ENCODE assay signal across 1 cellular context in genomic region chr3:119034256-119035013, GRCh38.
TF ChIP-seq lines count a peak whose summit lies in the region.

Gene IGSF11 (minus strand): TSS chr3:119034846. CDS start chr3:119034582, 264 bp downstream.

TF ChIP-seq in K562, 482 proteins besides CTCF, POLR2A, EP300 and RAD21 (continued from another document):
- TF ChIP-seq CGGBP1 (CRISPR knock-in tag; IDR thresholded peaks at IDR 0.05) (no peak), KDM5B (IDR thresholded peaks at IDR 0.05; ENCODE audit: insufficient replicate concordance, low read depth, low read length) (no peak), ZNF79 (CRISPR knock-in tag; IDR thresholded peaks at IDR 0.05; ENCODE audit: low read depth) (no peak), ZNF655 (CRISPR knock-in tag; IDR thresholded peaks at IDR 0.05) (no peak), CLOCK (CRISPR knock-in tag; IDR thresholded peaks at IDR 0.05; ENCODE audit: borderline replicate concordance) (no peak), BRD9 (IDR thresholded peaks at IDR 0.05; ENCODE audit: low read depth, partially characterized antibody) (no peak), SP2 (IDR thresholded peaks at IDR 0.05; ENCODE audit: extremely low read depth, low read depth, low read length, poor library complexity, severe bottlenecking) (no peak), ZNF274 (IDR thresholded peaks at IDR 0.05; ENCODE audit: borderline replicate concordance, low read depth, low read length) (no peak), NCOA2 (IDR thresholded peaks at IDR 0.05; ENCODE audit: partially characterized antibody in 2 of 2) (no peak), EWSR1 (IDR thresholded peaks at IDR 0.05; ENCODE audit: borderline replicate concordance, low read depth, partially characterized antibody) (no peak), ZBTB12 (CRISPR knock-in tag; IDR thresholded peaks at IDR 0.05) (no peak), RBM25 (IDR thresholded peaks at IDR 0.05; ENCODE audit: low read depth, low read length, severe bottlenecking) (no peak), PBX2 (CRISPR knock-in tag; IDR thresholded peaks at IDR 0.05; ENCODE audit: low read depth) (no peak), PBX2 (tag; conservative IDR thresholded peaks at IDR 0.05; ENCODE audit: low read depth) (no peak), KDM1A (IDR thresholded peaks at IDR 0.05) (no peak), POLR2G (IDR thresholded peaks at IDR 0.05; ENCODE audit: low read depth, low read length) (0 out of 2 replicates have a peak, but pooled peaks have one; percentile 21), SREBF2 (CRISPR knock-in tag; IDR thresholded peaks at IDR 0.05) (no peak), PHF8 (IDR thresholded peaks at IDR 0.05; ENCODE audit: borderline replicate concordance, low read length) (no peak), GATAD2A (IDR thresholded peaks at IDR 0.05) (no peak), ZNF592 (IDR thresholded peaks at IDR 0.05) (no peak), SRSF1 (IDR thresholded peaks at IDR 0.05; ENCODE audit: low read depth, low read length) (no peak), ZSCAN32 (CRISPR knock-in tag; IDR thresholded peaks at IDR 0.05) (no peak)
